In the genomic region with DNA sequence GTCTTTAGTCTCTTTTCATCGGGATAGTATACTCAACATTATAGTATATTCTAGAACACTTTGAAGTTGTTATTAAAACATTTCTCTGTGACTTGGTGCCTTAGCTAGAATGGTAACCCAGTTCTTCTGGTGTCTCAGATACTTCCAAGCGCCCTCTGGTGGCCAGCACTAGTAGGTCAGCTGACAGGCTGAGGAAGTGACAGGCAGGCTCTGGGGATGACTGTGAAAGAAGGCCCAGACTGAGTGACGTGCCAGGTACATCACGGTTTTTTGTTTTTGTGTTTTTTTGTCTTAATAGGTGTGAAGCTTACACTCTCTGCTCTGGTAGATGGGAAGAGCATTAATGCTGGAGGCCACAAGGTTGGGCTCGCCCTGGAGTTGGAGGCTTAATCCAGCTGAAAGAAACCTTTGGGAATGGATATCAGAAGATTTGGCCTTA, we compare ENCODE assay signal across 8 cellular contexts. TPM values are rescaled to one million over a fixed set of nuclear protein-coding genes. Genes with fewer than 3 reads are reported as not detected.
DNase-seq lines count a peak whose midpoint lies in the region; ATAC-seq and TF ChIP-seq lines count a peak whose summit lies in the region.

No MANE protein-coding gene starts in this region.

- TF ChIP-seq POLR2A in body of pancreas (IDR thresholded peaks at IDR 0.05), result no peak

- H3K9me3 ChIP-seq in body of pancreas, result no peaks in the 10 kb centered on the region

- H3K4me1 ChIP-seq in body of pancreas, result peaks cover 69% of the 10 kb centered on the region

- peak; percentile 88 for TF ChIP-seq CTCF in GM12874 (IDR thresholded peaks at IDR 0.05; ENCODE audit: insufficient read depth, low read depth, low read length)
- peak; percentile 77 to 90 (median 85) for TF ChIP-seq CTCF in body of pancreas (IDR thresholded peaks at IDR 0.05)

- H3K27ac ChIP-seq in body of pancreas, result peak overlapping the region in 2 of 4 donors; percentile 1 to 22

- ATAC-seq in HG02852 (IDR thresholded peaks at IDR 0.05; ENCODE audit: unreplicated experiment) (peak; percentile 39), body of pancreas (no peak)

- H3K4me3 ChIP-seq in body of pancreas, result no peak overlapping the region

- no peaks in the 10 kb centered on the region for H3K27me3 ChIP-seq in body of pancreas

- peak; percentile 45 for DNase-seq in NCI-H2081 treated with DMSO at 0.1 percent for 48 hours (lab: John Stamatoyannopoulos, UW)
- DNase-seq in UCSD-AML1 (lab: John Stamatoyannopoulos, UW; ENCODE audit: unreplicated experiment), result peak; percentile 81
- peak; percentile 91 to 94 (median 92) for DNase-seq in body of pancreas
- peak; percentile 73 for DNase-seq in iPS-NIHi7 (ENCODE audit: extremely low spot score)
- DNase-seq in stimulated activated CD4-positive, alpha-beta T cell treated with anti-CD3 and anti-CD28 coated beads, Interleukin-15, amount 100 ng/mL, for 1 hour (ENCODE audit: low read depth in 1 of 2, low spot score in 1 of 2), result peak; percentile 83 to 86
- no peak for DNase-seq in mesenteric fat pad (ENCODE audit: low spot score)

- H3K36me3 ChIP-seq in body of pancreas (replicated peaks in 1 of 2; ENCODE audit: insufficient read depth in 1 of 2, low read depth in 2 of 2), result peaks cover 0 to 9% of the 10 kb centered on the region in 2 donors

- 21 to 26% methylated on average over 5 of the region's 5 CpGs for WGBS in body of pancreas, 2 donors

- intact Hi-C loops in body of pancreas (cut with DNase I), result no loop called here

RNA-seq across cellular contexts. Expression of a gene that starts 5.1 kb away (rescaled TPM):
- 100 to 1,000 TPM; 156 to 301 TPM for total RNA-seq in body of pancreas
- 19.6 TPM for total RNA-seq in mesenteric fat pad

RNA-seq across cellular contexts. Expression of a gene that starts 20.0 kb away (rescaled TPM):
- total RNA-seq in body of pancreas (10 to 100 TPM; 52.7 to 71.3 TPM), mesenteric fat pad (164 TPM)
